Comparison of ENCODE assay signal across 1 cellular context in the genomic region with DNA sequence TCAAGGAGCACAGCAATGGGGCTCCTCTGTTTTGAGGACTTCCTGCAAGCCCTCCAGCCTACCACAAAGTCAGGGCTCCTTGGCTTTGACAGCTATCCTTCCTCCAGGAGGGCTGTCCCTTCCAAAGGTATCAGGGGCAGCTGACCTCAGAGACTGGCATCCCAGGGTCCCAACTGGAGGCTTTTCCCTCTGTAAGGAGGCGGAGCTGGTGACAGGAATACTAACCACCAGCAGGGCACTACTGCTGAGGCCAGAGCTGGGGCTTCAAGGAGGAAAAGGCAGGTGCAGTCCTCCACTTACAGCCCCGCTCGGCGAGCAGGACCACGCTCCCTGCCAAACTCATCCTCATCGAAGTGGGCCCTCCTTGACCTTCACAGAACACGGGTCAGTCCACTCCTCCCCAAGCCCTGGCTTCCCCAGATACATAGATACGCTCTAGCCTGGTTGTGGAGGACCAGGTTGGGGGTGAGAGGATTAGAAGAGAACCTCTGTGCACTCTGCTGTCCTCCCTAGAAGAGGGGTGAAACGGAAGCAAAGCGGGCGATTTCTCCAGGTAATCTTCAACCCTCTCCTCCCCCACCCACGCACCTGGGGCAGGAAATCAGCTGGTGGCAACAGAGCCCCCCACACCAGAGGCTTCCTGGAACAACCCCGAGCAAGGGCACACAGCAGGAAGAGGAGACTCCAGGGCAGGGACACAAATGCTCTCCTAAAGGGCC.
TF ChIP-seq lines count a peak whose summit lies in the region.

No MANE protein-coding gene starts in this region.

TF ChIP-seq in GM12878, 131 proteins besides CTCF, POLR2A, EP300 and RAD21:
- TF ChIP-seq KDM1A (IDR thresholded peaks at IDR 0.05; ENCODE audit: borderline replicate concordance): no peak
- TF ChIP-seq NRF1 (conservative IDR thresholded peaks at IDR 0.05; ENCODE audit: low read depth, low read length): no peak
- TF ChIP-seq NBN (IDR thresholded peaks at IDR 0.05): no peak
- peak; percentile 26; the same call in 1 of the 2 replicates for TF ChIP-seq IKZF1 (conservative IDR thresholded peaks at IDR 0.05)
- TF ChIP-seq NFXL1 (IDR thresholded peaks at IDR 0.05; ENCODE audit: borderline replicate concordance): 0 out of 2 replicates have a peak, but pooled peaks have one; percentile 39
- no peak for TF ChIP-seq EZH2 (IDR thresholded peaks at IDR 0.05; ENCODE audit: borderline replicate concordance, control insufficient read depth, low read depth, low read length)
- TF ChIP-seq, protein P1, sequence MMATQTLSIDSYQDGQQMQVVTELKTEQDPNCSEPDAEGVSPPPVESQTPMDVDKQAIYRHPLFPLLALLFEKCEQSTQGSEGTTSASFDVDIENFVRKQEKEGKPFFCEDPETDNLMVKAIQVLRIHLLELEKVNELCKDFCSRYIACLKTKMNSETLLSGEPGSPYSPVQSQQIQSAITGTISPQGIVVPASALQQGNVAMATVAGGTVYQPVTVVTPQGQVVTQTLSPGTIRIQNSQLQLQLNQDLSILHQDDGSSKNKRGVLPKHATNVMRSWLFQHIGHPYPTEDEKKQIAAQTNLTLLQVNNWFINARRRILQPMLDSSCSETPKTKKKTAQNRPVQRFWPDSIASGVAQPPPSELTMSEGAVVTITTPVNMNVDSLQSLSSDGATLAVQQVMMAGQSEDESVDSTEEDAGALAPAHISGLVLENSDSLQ (IDR thresholded peaks at IDR 0.05): no peak
- TF ChIP-seq EGR1 (IDR thresholded peaks at IDR 0.05; ENCODE audit: borderline replicate concordance in 1 of 2, low read depth in 2 of 2, low read length in 2 of 2): peak in 1 of 2 experiments; percentile 68; a peak in 1 of 3 replicates
